In genomic region chr9:5869315-5870019, GRCh38 we compare ENCODE assay signal across 10 cellular contexts. TPM values are rescaled to one million over a fixed set of nuclear protein-coding genes. Genes with fewer than 3 reads are reported as not detected.
DNase-seq lines count a peak whose midpoint lies in the region; ATAC-seq and TF ChIP-seq lines count a peak whose summit lies in the region.
"Had no signal": no experiment of that assay in that cellular context is flagged by ENCODE, and none has a peak within 500 bp of the region (broad histone marks: within the 10 kb centered on the region; RNA-seq: fewer than 3 reads in every experiment).

No MANE protein-coding gene starts in this region.

- peak; percentile 42 for TF ChIP-seq CTCF in DND-41 (IDR thresholded peaks at IDR 0.05; ENCODE audit: borderline replicate concordance, extremely low read depth, low read length, poor library complexity, severe bottlenecking)
- peak; percentile 20 for TF ChIP-seq CTCF in hepatocyte (IDR thresholded peaks at IDR 0.05; ENCODE audit: poor library complexity)
- peak in 1 of 5 experiments; percentile 12 for TF ChIP-seq CTCF in transverse colon (IDR thresholded peaks at IDR 0.05)

- no peak for ATAC-seq in DND-41 (ENCODE audit: insufficient read depth, low read depth)

- H3K9me2 ChIP-seq in hepatocyte (replicated peaks; ENCODE audit: insufficient read depth), result no peaks in the 10 kb centered on the region

- DNase-seq in DND-41 (peak; percentile 8), HUDEP-2 (lab: John Stamatoyannopoulos, UW; ENCODE audit: unreplicated experiment in 76 of 76) (peak in 54 of 76 experiments; percentile 3 to 68 (median 30)), hepatocyte (ENCODE audit: low spot score) (no peak), DMS79 treated with DMSO at 0.1 percent for 48 hours (lab: John Stamatoyannopoulos, UW) (no peak), GDM1 (lab: John Stamatoyannopoulos, UW) (no peak), NCI-H510A (lab: John Stamatoyannopoulos, UW) (no peak), transverse colon (no peak)
- peak; percentile 12 for DNase-seq in activated CD4-positive, alpha-beta T cell treated with anti-CD3 and anti-CD28 coated beads, Interleukin-2, amount 50 U/mL, for 1 hour
- DNase-seq: spleen had no signal

- H3K27ac ChIP-seq in DND-41 (ENCODE audit: low read length) (no peak overlapping the region), hepatocyte (no peak overlapping the region), transverse colon (no peak overlapping the region)
- H3K27ac ChIP-seq: spleen had no signal

- intact Hi-C loops in transverse colon (cut with DNase I; ENCODE audit: low total_unique reads), result no loop called here

- H3K4me2 ChIP-seq in DND-41 (ENCODE audit: insufficient read depth, low read length), result no peak overlapping the region
- H3K4me2 ChIP-seq in hepatocyte, result no peak overlapping the region

- H3K27me3 ChIP-seq in DND-41 (ENCODE audit: insufficient read depth, low read length, poor library complexity) (no peaks in the 10 kb centered on the region), hepatocyte (no peaks in the 10 kb centered on the region), transverse colon (no peaks in the 10 kb centered on the region)
- H3K27me3 ChIP-seq: spleen had no signal

- H2AFZ ChIP-seq in DND-41 (ENCODE audit: low read depth, low read length), result no peak overlapping the region
- H2AFZ ChIP-seq in hepatocyte, result no peak overlapping the region

- no peak for TF ChIP-seq POLR2A in transverse colon (IDR thresholded peaks at IDR 0.05)

- WGBS in hepatocyte (ENCODE audit: low lambda C conversion rate, missing lambda C conversion rate), result 64% methylated on average over 3 of the region's 3 CpGs
- 79% methylated on average over 3 of the region's 3 CpGs; no CpG with 5 or more reads in 1 of the 2 donors for WGBS in transverse colon (ENCODE audit: low coverage in 1 of 2), 2 donors

- TF ChIP-seq EP300 in transverse colon (IDR thresholded peaks at IDR 0.05; ENCODE audit: low read depth), result no peak

- no peak overlapping the region for H3K9ac ChIP-seq in DND-41 (ENCODE audit: low read depth, low read length)

- H3K4me3 ChIP-seq in DND-41 (ENCODE audit: low read depth in 1 of 2, low read length in 2 of 2) (no peak overlapping the region), hepatocyte (no peak overlapping the region), transverse colon (no peak overlapping the region)
- H3K4me3 ChIP-seq: spleen had no signal

- in situ Hi-C loops in transverse colon (cut with MboI; ENCODE audit: low pct_ligation_motif_present in 1 of 4, low pct_unique_long_range_greater_than_20kb in 1 of 4, low sequenced_read_pairs in 3 of 4), result loop anchor here in 1 of 4 donors (10.0 kb wide), 1 partner anchor 65 kb away; no protein-coding TSS in a partner anchor

- H3K4me1 ChIP-seq in DND-41 (ENCODE audit: insufficient read depth, low read length) (no peaks in the 10 kb centered on the region), hepatocyte (ENCODE audit: insufficient read depth) (peaks cover 8% of the 10 kb centered on the region), transverse colon (no peaks in the 10 kb centered on the region)
- H3K4me1 ChIP-seq: spleen had no signal

- H3K79me2 ChIP-seq in DND-41 (ENCODE audit: insufficient read depth, low read length) (no peaks in the 10 kb centered on the region), hepatocyte (no peaks in the 10 kb centered on the region)

- no peaks in the 10 kb centered on the region for H4K20me1 ChIP-seq in DND-41 (ENCODE audit: insufficient read depth, low read length)
- H4K20me1 ChIP-seq in hepatocyte (ENCODE audit: insufficient read depth, poor library complexity, severe bottlenecking), result no peaks in the 10 kb centered on the region

- H3K36me3 ChIP-seq in DND-41 (ENCODE audit: insufficient read depth, low read length) (no peaks in the 10 kb centered on the region), hepatocyte (replicated peaks; ENCODE audit: insufficient read depth, low read depth) (no peaks in the 10 kb centered on the region), transverse colon (no peaks in the 10 kb centered on the region)

- H3K9me3 ChIP-seq in DND-41 (ENCODE audit: insufficient read depth, low read length, severe bottlenecking), result no peaks in the 10 kb centered on the region
- H3K9me3 ChIP-seq in hepatocyte (ENCODE audit: low read depth), result no peaks in the 10 kb centered on the region
- no peaks in the 10 kb centered on the region for H3K9me3 ChIP-seq in transverse colon
- H3K9me3 ChIP-seq: spleen had no signal

RNA-seq across cellular contexts. Expression of gene MLANA, which starts 21.2 kb away (rescaled TPM):
- total RNA-seq in hepatocyte, result not detected in 2 replicates
- polyA plus RNA-seq in hepatocyte, result not detected in 2 replicates
- total RNA-seq in transverse colon, result not detected
- total RNA-seq: glomerular endothelial cell, spleen had no signal
- polyA plus RNA-seq: spleen had no signal

RNA-seq across cellular contexts. Expression of gene ERMP1, which starts 36.5 kb away (rescaled TPM):
- total RNA-seq in hepatocyte (22.4 and 23.6 TPM in 2 replicates), transverse colon (10 to 100 TPM; 33.3 to 46.2 (median 34.8) TPM)
- polyA plus RNA-seq in hepatocyte, result 9.2 and 15.9 TPM in 2 replicates

Comparison
In these comparisons a context has a peak if more than half of its experiments do, and no peak if none do; other contexts are left out.
1. DNase-seq: peak in DND-41 (single experiment), HUDEP-2 (54 of 76) and activated CD4-positive, alpha-beta T cell treated with anti-CD3 and anti-CD28 coated beads, Interleukin-2, amount 50 U/mL, for 1 hour (single experiment); none in hepatocyte (single experiment), DMS79 treated with DMSO at 0.1 percent for 48 hours (single experiment), GDM1 (single experiment), NCI-H510A (single experiment) and transverse colon (single experiment).